2 cellular contexts compared by ENCODE assay signal in the genomic region with DNA sequence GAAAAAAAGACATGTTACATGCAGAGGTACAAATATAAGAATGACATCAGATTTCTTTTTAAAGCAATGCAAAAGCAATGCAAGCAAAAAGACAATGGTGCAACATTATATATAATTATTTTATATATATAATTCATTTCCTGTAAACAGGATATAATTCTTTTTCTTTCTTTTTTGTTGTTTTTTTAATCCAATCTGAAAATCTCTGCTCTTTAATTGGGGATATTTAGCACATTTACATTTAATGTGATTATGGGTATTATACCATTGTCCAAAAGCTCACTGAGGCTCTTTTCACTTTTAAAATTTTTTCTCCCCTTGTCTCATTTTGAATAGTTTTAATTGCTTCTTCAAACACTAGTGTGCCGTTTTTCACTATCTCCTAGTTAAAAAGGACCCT.
TF ChIP-seq lines count a peak whose summit lies in the region.

No MANE protein-coding gene starts in this region.

TF ChIP-seq in HEK293, 187 proteins besides CTCF, POLR2A, EP300 and RAD21 (continued from another document):
- TF ChIP-seq, protein P1, sequence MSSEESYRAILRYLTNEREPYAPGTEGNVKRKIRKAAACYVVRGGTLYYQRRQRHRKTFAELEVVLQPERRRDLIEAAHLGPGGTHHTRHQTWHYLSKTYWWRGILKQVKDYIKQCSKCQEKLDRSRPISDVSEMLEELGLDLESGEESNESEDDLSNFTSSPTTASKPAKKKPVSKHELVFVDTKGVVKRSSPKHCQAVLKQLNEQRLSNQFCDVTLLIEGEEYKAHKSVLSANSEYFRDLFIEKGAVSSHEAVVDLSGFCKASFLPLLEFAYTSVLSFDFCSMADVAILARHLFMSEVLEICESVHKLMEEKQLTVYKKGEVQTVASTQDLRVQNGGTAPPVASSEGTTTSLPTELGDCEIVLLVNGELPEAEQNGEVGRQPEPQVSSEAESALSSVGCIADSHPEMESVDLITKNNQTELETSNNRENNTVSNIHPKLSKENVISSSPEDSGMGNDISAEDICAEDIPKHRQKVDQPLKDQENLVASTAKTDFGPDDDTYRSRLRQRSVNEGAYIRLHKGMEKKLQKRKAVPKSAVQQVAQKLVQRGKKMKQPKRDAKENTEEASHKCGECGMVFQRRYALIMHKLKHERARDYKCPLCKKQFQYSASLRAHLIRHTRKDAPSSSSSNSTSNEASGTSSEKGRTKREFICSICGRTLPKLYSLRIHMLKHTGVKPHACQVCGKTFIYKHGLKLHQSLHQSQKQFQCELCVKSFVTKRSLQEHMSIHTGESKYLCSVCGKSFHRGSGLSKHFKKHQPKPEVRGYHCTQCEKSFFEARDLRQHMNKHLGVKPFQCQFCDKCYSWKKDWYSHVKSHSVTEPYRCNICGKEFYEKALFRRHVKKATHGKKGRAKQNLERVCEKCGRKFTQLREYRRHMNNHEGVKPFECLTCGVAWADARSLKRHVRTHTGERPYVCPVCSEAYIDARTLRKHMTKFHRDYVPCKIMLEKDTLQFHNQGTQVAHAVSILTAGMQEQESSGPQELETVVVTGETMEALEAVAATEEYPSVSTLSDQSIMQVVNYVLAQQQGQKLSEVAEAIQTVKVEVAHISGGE (tag by site-specific recombination; conservative IDR thresholded peaks at IDR 0.05; ENCODE audit: low read depth): no peak
- no peak for TF ChIP-seq RBAK (tag by site-specific recombination; IDR thresholded peaks at IDR 0.05)
- TF ChIP-seq, protein P2, sequence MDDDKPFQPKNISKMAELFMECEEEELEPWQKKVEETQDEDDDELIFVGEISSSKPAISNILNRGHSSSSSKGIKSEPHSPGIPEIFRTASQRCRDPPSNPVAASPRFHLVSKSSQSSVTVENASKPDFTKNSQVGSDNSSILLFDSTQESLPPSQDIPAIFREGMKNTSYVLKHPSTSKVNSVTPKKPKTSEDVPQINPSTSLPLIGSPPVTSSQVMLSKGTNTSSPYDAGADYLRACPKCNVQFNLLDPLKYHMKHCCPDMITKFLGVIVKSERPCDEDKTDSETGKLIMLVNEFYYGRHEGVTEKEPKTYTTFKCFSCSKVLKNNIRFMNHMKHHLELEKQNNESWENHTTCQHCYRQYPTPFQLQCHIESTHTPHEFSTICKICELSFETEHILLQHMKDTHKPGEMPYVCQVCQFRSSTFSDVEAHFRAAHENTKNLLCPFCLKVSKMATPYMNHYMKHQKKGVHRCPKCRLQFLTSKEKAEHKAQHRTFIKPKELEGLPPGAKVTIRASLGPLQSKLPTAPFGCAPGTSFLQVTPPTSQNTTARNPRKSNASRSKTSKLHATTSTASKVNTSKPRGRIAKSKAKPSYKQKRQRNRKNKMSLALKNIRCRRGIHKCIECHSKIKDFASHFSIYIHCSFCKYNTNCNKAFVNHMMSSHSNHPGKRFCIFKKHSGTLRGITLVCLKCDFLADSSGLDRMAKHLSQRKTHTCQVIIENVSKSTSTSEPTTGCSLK (tag by site-specific recombination; IDR thresholded peaks at IDR 0.05): no peak

TF ChIP-seq in H1, 55 proteins besides CTCF, POLR2A, EP300 and RAD21 (continued from another document):
- no peak for TF ChIP-seq FOSL1 (IDR thresholded peaks at IDR 0.05; ENCODE audit: insufficient read depth, low read depth, low read length)
- TF ChIP-seq BCL11A (IDR thresholded peaks at IDR 0.05; ENCODE audit: low read depth in 2 of 2, low read length in 2 of 2): no peak
- no peak for TF ChIP-seq BRCA1 (IDR thresholded peaks at IDR 0.05; ENCODE audit: low read depth, low read length)
- no peak for TF ChIP-seq GTF2F1 (IDR thresholded peaks at IDR 0.05; ENCODE audit: borderline replicate concordance, low read depth, low read length)
